In genomic region chr3:32399030-32399620, GRCh38 we compare ENCODE assay signal across 9 cellular contexts. TPM values are rescaled to one million over a fixed set of nuclear protein-coding genes. Genes with fewer than 3 reads are reported as not detected.
DNase-seq lines count a peak whose midpoint lies in the region; ATAC-seq and TF ChIP-seq lines count a peak whose summit lies in the region.
"Had no signal": no experiment of that assay in that cellular context is flagged by ENCODE, and none has a peak within 500 bp of the region (broad histone marks: within the 10 kb centered on the region; RNA-seq: fewer than 3 reads in every experiment).

No MANE protein-coding gene starts in this region.

- no peak overlapping the region for H3K14ac ChIP-seq in trophoblast cell (ENCODE audit: low read length)

- H3K27ac Mint-ChIP-seq in T-helper 2 cell treated with Interferon-gamma antibody and Interleukin-4, amounts not matched to agents 5 μg/mL and 100 μg/mL, for 36 hours: peak overlapping the region; percentile 17

- H4K12ac ChIP-seq in trophoblast cell (ENCODE audit: low read depth, low read length): no peak overlapping the region

- H3K4me1 Mint-ChIP-seq in T-helper 2 cell treated with Interferon-gamma antibody and Interleukin-4, amounts not matched to agents 5 μg/mL and 100 μg/mL, for 36 hours (ENCODE audit: low read depth): peaks cover 63% of the 10 kb centered on the region

- H3K4me3 Mint-ChIP-seq in T-helper 2 cell treated with Interferon-gamma antibody and Interleukin-4, amounts not matched to agents 5 μg/mL and 100 μg/mL, for 36 hours: no peak overlapping the region

- H3K23ac ChIP-seq in trophoblast cell (ENCODE audit: low read length): no peak overlapping the region

- peaks cover 10% of the 10 kb centered on the region for H3K79me1 ChIP-seq in trophoblast cell (ENCODE audit: low read length)

- no peak overlapping the region for H3K18ac ChIP-seq in trophoblast cell (ENCODE audit: low read length)

- H2BK12ac ChIP-seq in trophoblast cell (ENCODE audit: low read length): no peak overlapping the region

- peaks cover 2 to 3% of the 10 kb centered on the region in 2 experiments for H3K4me1 ChIP-seq in trophoblast cell (ENCODE audit: control insufficient read depth in 1 of 2, insufficient read depth in 2 of 2, low read length in 2 of 2)

- no peak overlapping the region for H3K4me2 ChIP-seq in trophoblast cell (ENCODE audit: low read length)

- no peak overlapping the region for H2AK5ac ChIP-seq in trophoblast cell (ENCODE audit: low read length)

- ATAC-seq in HG03139 (IDR thresholded peaks at IDR 0.05; ENCODE audit: unreplicated experiment) (no peak), GM19397 (IDR thresholded peaks at IDR 0.05; ENCODE audit: unreplicated experiment) (no peak)

- H3K9me3 ChIP-seq in trophoblast cell (ENCODE audit: insufficient read depth, low read depth, low read length): no peaks in the 10 kb centered on the region

- WGBS in trophoblast cell (ENCODE audit: extremely low coverage, insufficient coverage, insufficient read length): no CpG with 5 or more reads among the region's 2 CpGs

- peaks cover 4% of the 10 kb centered on the region for H3K79me2 ChIP-seq in trophoblast cell (ENCODE audit: control insufficient read depth, insufficient read depth, low read length, poor library complexity)

- no peaks in the 10 kb centered on the region for H3K27me3 ChIP-seq in trophoblast cell (ENCODE audit: insufficient read depth, low read length)

- peak overlapping the region; percentile 18 for H3K9ac ChIP-seq in trophoblast cell (ENCODE audit: low read length)

- H3K9me3 Mint-ChIP-seq in T-helper 2 cell treated with Interferon-gamma antibody and Interleukin-4, amounts not matched to agents 5 μg/mL and 100 μg/mL, for 36 hours: no peaks in the 10 kb centered on the region

- DNase-seq in NOMO-1 (lab: John Stamatoyannopoulos, UW; ENCODE audit: unreplicated experiment in 2 of 2): peak; percentile 38 to 48
- DNase-seq in NOMO-1 treated with dmso at 0.1 percent for 144 hours (lab: John Stamatoyannopoulos, UW; ENCODE audit: unreplicated experiment): no peak
- DNase-seq in HS-27A (ENCODE audit: low read depth): peak; percentile 42
- DNase-seq in T-helper 2 cell treated with Interferon-gamma antibody and Interleukin-4, amounts not matched to agents 5 μg/mL and 100 μg/mL, for 36 hours (ENCODE audit: low spot score): no peak
- no peak for DNase-seq in epithelial cell of proximal tubule (ENCODE audit: low read depth)
- DNase-seq in trophoblast cell: peak; percentile 30 to 86

- peaks cover 16% of the 10 kb centered on the region for H3K36me3 Mint-ChIP-seq in T-helper 2 cell treated with Interferon-gamma antibody and Interleukin-4, amounts not matched to agents 5 μg/mL and 100 μg/mL, for 36 hours (ENCODE audit: low read depth)

- no peak overlapping the region for H2BK120ac ChIP-seq in trophoblast cell (ENCODE audit: insufficient read depth, low read length, poor library complexity)

- H2BK5ac ChIP-seq in trophoblast cell (ENCODE audit: low read depth, low read length, poor library complexity): no peak overlapping the region

- H4K91ac ChIP-seq in trophoblast cell (ENCODE audit: low read depth, low read length): no peak overlapping the region

- H3K36me3 ChIP-seq in trophoblast cell (ENCODE audit: control insufficient read depth in 1 of 2, insufficient read depth in 2 of 2, low read length in 2 of 2): no peaks in the 10 kb centered on the region

- no peak overlapping the region for H4K8ac ChIP-seq in trophoblast cell (ENCODE audit: low read depth, low read length)

- H3K27me3 Mint-ChIP-seq in T-helper 2 cell treated with Interferon-gamma antibody and Interleukin-4, amounts not matched to agents 5 μg/mL and 100 μg/mL, for 36 hours (ENCODE audit: low read depth): no peaks in the 10 kb centered on the region

- H3K4me3 ChIP-seq in epithelial cell of proximal tubule (ENCODE audit: low read depth, low read length) (no peak overlapping the region), trophoblast cell (ENCODE audit: low read depth, low read length) (no peak overlapping the region)

- no peak overlapping the region for H3K27ac ChIP-seq in trophoblast cell (ENCODE audit: low read depth, low read length)
- H3K27ac ChIP-seq: epithelial cell of prostate had no signal

- no peak overlapping the region for H3K4ac ChIP-seq in trophoblast cell (ENCODE audit: low read depth, low read length)

- H2AFZ ChIP-seq in trophoblast cell (ENCODE audit: insufficient read depth, low read length, poor library complexity): no peak overlapping the region

- TF ChIP-seq CTCF in epithelial cell of proximal tubule (conservative IDR thresholded peaks at IDR 0.05; ENCODE audit: low read depth, low read length): peak; percentile 66

RNA-seq across cellular contexts. Expression of gene CMTM7, which starts 7.5 kb away (rescaled TPM):
- total RNA-seq in epithelial cell of proximal tubule: 31.9 and 71.4 TPM in 2 replicates
- polyA plus RNA-seq in trophoblast cell (2013): 16.7 and 18.6 TPM in 2 replicates

Comparison
In these comparisons a context has a peak if more than half of its experiments do, and no peak if none do; other contexts are left out.
1. DNase-seq: peak in NOMO-1 (2 of 2), HS-27A (single experiment) and trophoblast cell (2 of 2); none in NOMO-1 treated with dmso at 0.1 percent for 144 hours (single experiment), T-helper 2 cell treated with Interferon-gamma antibody and Interleukin-4, amounts not matched to agents 5 μg/mL and 100 μg/mL, for 36 hours (single experiment) and epithelial cell of proximal tubule (single experiment).